ENCODE assay signal across 23 cellular contexts in the genomic region with DNA sequence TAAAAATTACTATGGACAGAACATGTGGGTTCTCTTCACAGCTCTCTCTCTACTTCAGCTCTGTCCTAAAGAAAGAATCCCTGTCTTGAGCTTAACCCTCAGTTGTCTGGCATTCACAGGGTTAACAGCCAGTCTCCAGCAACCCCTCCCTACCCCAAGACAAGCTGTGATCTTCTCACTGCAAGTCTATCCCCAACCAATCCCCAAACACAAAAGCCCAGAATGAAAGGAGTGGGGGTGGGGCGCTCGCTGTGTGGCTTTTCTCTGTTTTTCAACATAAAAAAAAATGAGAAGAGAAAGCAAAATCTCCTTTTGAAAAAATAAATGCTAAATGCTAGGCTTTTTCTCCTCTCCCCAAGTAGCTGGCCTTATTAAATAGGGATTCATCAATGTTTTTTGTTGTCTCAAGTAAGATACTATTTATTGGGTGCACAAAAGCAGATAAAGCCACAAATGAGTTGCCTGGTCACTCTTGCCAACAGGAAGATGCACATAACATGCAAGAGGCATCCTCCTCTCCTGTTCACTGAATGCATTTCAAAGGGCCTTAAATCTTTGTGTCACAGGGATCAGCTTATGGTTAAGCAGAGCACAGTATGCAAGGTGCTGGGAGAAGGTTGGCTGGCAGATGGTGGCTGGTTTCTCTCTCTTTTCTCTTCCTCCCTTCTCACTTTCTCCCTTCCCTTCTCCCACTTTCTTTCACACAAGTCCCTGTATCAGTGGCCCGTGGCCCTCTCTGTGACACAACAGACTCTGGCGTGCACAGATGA.
DNase-seq lines count a peak whose midpoint lies in the region; ATAC-seq and TF ChIP-seq lines count a peak whose summit lies in the region.
"Had no signal": no experiment of that assay in that cellular context is flagged by ENCODE, and none has a peak within 500 bp of the region (broad histone marks: within the 10 kb centered on the region; RNA-seq: fewer than 3 reads in every experiment).

No MANE protein-coding gene starts in this region.

- H3K4me3 ChIP-seq in endodermal cell (ENCODE audit: low read length) (peak overlapping the region; percentile 71), mesodermal cell (ENCODE audit: extremely low read depth, insufficient read depth, low read length, poor library complexity, severe bottlenecking) (no peak overlapping the region), lower lobe of right lung (no peak overlapping the region)
- H3K4me3 ChIP-seq: lung, prostate gland, skin epidermis, stomach, upper lobe of right lung had no signal

- no peaks in the 10 kb centered on the region for H3K9me3 Mint-ChIP-seq in endodermal cell
- H3K9me3 Mint-ChIP-seq: T-helper 1 cell treated with Interleukin-12 subunit alpha and Interleukin-12 subunit beta and Interleukin-4 antibody, amounts not matched to agents 30 μg/mL and 1 μg/mL, for 36 hours had no signal

- DNase-seq in D341Med (ENCODE audit: low spot score) (peak; percentile 48), NCI-H2227 (lab: John Stamatoyannopoulos, UW; ENCODE audit: unreplicated experiment) (peak; percentile 62), endodermal cell (peak; percentile 92), activated gamma-delta T cell treated with Interleukin-2 at 50 U/mL for 16 hours (no peak), lower lobe of right lung (no peak)
- DNase-seq: 8988T; activated naive CD4-positive, alpha-beta T cell; BE2C; Caco-2; central memory CD4-positive, alpha-beta T cell; NCI-H446 treated with DMSO at 0.1 percent for 48 hours; SHP77 treated with DMSO at 0.1 percent for 48 hours; stimulated activated CD4-positive, alpha-beta T cell treated with anti-CD3 and anti-CD28 coated beads, Interleukin-4, amount 100 ng/mL, for 1 hour; stomach; upper lobe of right lung had no signal

- intact Hi-C loops in lower lobe of right lung (cut with DNase I): no loop called here

- peak overlapping the region; percentile 36 for H3K4me3 Mint-ChIP-seq in endodermal cell
- H3K4me3 Mint-ChIP-seq: T-helper 1 cell treated with Interleukin-12 subunit alpha and Interleukin-12 subunit beta and Interleukin-4 antibody, amounts not matched to agents 30 μg/mL and 1 μg/mL, for 36 hours had no signal

- ATAC-seq in lower lobe of right lung (no peak), GM18907 (IDR thresholded peaks at IDR 0.05; ENCODE audit: unreplicated experiment) (no peak), HG02588 (IDR thresholded peaks at IDR 0.05; ENCODE audit: unreplicated experiment) (no peak)
- ATAC-seq: HepG2, upper lobe of right lung had no signal

- no peak for TF ChIP-seq CTCF in endodermal cell (conservative IDR thresholded peaks at IDR 0.05)
- TF ChIP-seq CTCF in lower lobe of right lung (IDR thresholded peaks at IDR 0.05): no peak

- H3K9me3 ChIP-seq in endodermal cell (ENCODE audit: control insufficient read depth, low read length): no peaks in the 10 kb centered on the region
- no peaks in the 10 kb centered on the region for H3K9me3 ChIP-seq in mesodermal cell (ENCODE audit: control insufficient read depth, low read length)
- H3K9me3 ChIP-seq in lower lobe of right lung: no peaks in the 10 kb centered on the region
- H3K9me3 ChIP-seq: BE2C, Caco-2, prostate gland, stomach, upper lobe of right lung had no signal

- no peaks in the 10 kb centered on the region for H3K36me3 Mint-ChIP-seq in endodermal cell (ENCODE audit: low read depth)

- 0 to 3% methylated on average over 1 to 4 of the region's 4 CpGs for WGBS in endodermal cell (ENCODE audit: insufficient coverage in 1 of 2, insufficient read length in 1 of 2), 2 experiments
- WGBS in mesodermal cell (ENCODE audit: insufficient coverage in 2 of 2), 2 experiments: 0 to 23% methylated on average over 1 to 2 of the region's 4 CpGs

- no peaks in the 10 kb centered on the region for H3K27me3 ChIP-seq in endodermal cell (ENCODE audit: control insufficient read depth, insufficient read depth, low read length, poor library complexity, severe bottlenecking)
- H3K27me3 ChIP-seq in lower lobe of right lung (ENCODE audit: low read depth): no peaks in the 10 kb centered on the region
- H3K27me3 ChIP-seq: upper lobe of right lung had no signal

- H3K4me1 ChIP-seq in endodermal cell (ENCODE audit: control insufficient read depth, insufficient read depth, low read length) (peaks cover 6% of the 10 kb centered on the region), mesodermal cell (ENCODE audit: control insufficient read depth, insufficient read depth, low read length, poor library complexity, severe bottlenecking) (peaks cover 3% of the 10 kb centered on the region), lower lobe of right lung (no peaks in the 10 kb centered on the region)
- H3K4me1 ChIP-seq: Caco-2, prostate gland, stomach, upper lobe of right lung had no signal

- H3K27ac ChIP-seq in endodermal cell (ENCODE audit: low read depth, low read length) (peak overlapping the region; percentile 83), mesodermal cell (ENCODE audit: low read depth, low read length, severe bottlenecking) (peak overlapping the region; percentile 61), lower lobe of right lung (no peak overlapping the region)
- H3K27ac ChIP-seq: prostate gland, skin epidermis, stomach, upper lobe of right lung had no signal

- no peak overlapping the region for H3K9ac ChIP-seq in endodermal cell (ENCODE audit: extremely low read depth, low read length, poor library complexity, severe bottlenecking)

- H3K36me3 ChIP-seq in endodermal cell (ENCODE audit: control insufficient read depth, insufficient read depth, low read length): no peaks in the 10 kb centered on the region
- no peaks in the 10 kb centered on the region for H3K36me3 ChIP-seq in mesodermal cell (ENCODE audit: control insufficient read depth, insufficient read depth, low read length)
- H3K36me3 ChIP-seq in lower lobe of right lung: no peaks in the 10 kb centered on the region
- H3K36me3 ChIP-seq: BE2C, prostate gland, stomach, upper lobe of right lung had no signal

- no peaks in the 10 kb centered on the region for H3K27me3 Mint-ChIP-seq in endodermal cell (ENCODE audit: insufficient read depth)

- peaks cover 20% of the 10 kb centered on the region for H3K4me1 Mint-ChIP-seq in endodermal cell

- H3K27ac Mint-ChIP-seq in endodermal cell: peak overlapping the region; percentile 85
- H3K27ac Mint-ChIP-seq: T-helper 1 cell treated with Interleukin-12 subunit alpha and Interleukin-12 subunit beta and Interleukin-4 antibody, amounts not matched to agents 30 μg/mL and 1 μg/mL, for 36 hours had no signal

Comparison
In these comparisons a context has a peak if more than half of its experiments do, and no peak if none do; other contexts are left out.
1. DNase-seq: peak in D341Med (single experiment), NCI-H2227 (single experiment) and endodermal cell (single experiment); none in activated gamma-delta T cell treated with Interleukin-2 at 50 U/mL for 16 hours (single experiment) and lower lobe of right lung (single experiment).